In the genomic region with DNA sequence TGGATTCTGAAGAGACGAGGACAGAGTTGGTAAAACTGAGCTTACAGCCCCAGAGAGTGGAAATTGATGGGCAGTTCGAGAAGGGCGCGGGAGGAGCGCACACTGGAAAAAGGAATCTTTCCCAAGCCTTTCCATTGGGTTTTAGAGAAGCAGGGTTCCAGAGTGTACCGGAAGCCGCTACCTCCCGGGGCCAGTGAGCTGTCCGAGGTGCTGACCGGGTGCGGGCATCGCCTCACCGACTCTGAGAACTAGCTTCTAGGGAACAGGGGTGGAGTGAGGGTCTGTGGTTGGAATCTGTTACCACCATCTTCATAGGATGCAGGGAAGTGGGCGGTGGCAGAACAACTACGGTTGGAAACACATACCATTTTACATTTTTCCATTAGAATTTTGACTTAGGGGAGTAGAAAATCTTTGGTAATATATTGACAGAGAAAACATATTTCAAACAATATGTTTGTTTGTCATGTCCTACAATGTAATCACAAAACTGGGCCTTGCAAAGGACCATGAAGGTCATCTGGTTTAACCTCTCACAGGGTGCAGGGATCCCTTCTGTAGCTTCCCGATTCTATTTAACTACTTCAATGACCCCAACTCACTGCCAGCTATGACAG, we compare ENCODE assay signal across 1 cellular context.
TF ChIP-seq lines count a peak whose summit lies in the region.

No MANE protein-coding gene starts in this region.

TF ChIP-seq in HepG2, 621 proteins besides CTCF, POLR2A, EP300 and RAD21 (continued from another document and continues in another):
- TF ChIP-seq CEBPB (IDR thresholded peaks at IDR 0.05; ENCODE audit: borderline replicate concordance, low read depth, low read length) (no peak), MZF1 (CRISPR knock-in tag; IDR thresholded peaks at IDR 0.05; ENCODE audit: borderline replicate concordance) (no peak), MED1 (CRISPR knock-in tag; IDR thresholded peaks at IDR 0.05) (0 out of 2 replicates have a peak, but pooled peaks have one; percentile 27), CREM (IDR thresholded peaks at IDR 0.05) (no peak), CREM (CRISPR knock-in tag; IDR thresholded peaks at IDR 0.05) (no peak), KLF16 (CRISPR knock-in tag; IDR thresholded peaks at IDR 0.05) (peak in 1 of 2 experiments; percentile 82; a peak in 2 of 4 replicates), ZNF772 (CRISPR knock-in tag; IDR thresholded peaks at IDR 0.05) (peak; percentile 69; the same call in 1 of the 2 replicates), CHCHD3 (CRISPR knock-in tag; IDR thresholded peaks at IDR 0.05) (no peak), ZNF501 (CRISPR knock-in tag; IDR thresholded peaks at IDR 0.05) (no peak), PLRG1 (conservative IDR thresholded peaks at IDR 0.05) (no peak), ASH2L (IDR thresholded peaks at IDR 0.05; ENCODE audit: insufficient read length, low read depth, low read length) (no peak), ZNF468 (CRISPR knock-in tag; IDR thresholded peaks at IDR 0.05) (no peak), NR2F2 (IDR thresholded peaks at IDR 0.05; ENCODE audit: borderline replicate concordance, low read depth) (no peak), SRSF9 (IDR thresholded peaks at IDR 0.05; ENCODE audit: borderline replicate concordance, insufficient read depth, low read depth, low read length, poor library complexity, severe bottlenecking) (no peak), ARNTL (CRISPR knock-in tag; IDR thresholded peaks at IDR 0.05) (0 out of 2 replicates have a peak, but pooled peaks have one; percentile 33), HHEX (CRISPR knock-in tag; IDR thresholded peaks at IDR 0.05) (no peak), ZFAT (CRISPR knock-in tag; conservative IDR thresholded peaks at IDR 0.05) (0 out of 2 replicates have a peak, but pooled peaks have one; percentile 48), ARNT (IDR thresholded peaks at IDR 0.05) (no peak), PCBP1 (IDR thresholded peaks at IDR 0.05; ENCODE audit: borderline replicate concordance, low read depth, low read length) (no peak), ZSCAN22 (CRISPR knock-in tag; IDR thresholded peaks at IDR 0.05) (no peak), ZNF329 (CRISPR knock-in tag; IDR thresholded peaks at IDR 0.05; ENCODE audit: low read depth) (no peak), ZNF761 (CRISPR knock-in tag; conservative IDR thresholded peaks at IDR 0.05) (no peak), REL (CRISPR knock-in tag; conservative IDR thresholded peaks at IDR 0.05) (no peak), SALL1 (CRISPR knock-in tag; IDR thresholded peaks at IDR 0.05) (peak; percentile 86), U2AF1 (optimal IDR thresholded peaks at IDR 0.05; ENCODE audit: low read depth, low read length) (no peak)
- TF ChIP-seq, protein P1, sequence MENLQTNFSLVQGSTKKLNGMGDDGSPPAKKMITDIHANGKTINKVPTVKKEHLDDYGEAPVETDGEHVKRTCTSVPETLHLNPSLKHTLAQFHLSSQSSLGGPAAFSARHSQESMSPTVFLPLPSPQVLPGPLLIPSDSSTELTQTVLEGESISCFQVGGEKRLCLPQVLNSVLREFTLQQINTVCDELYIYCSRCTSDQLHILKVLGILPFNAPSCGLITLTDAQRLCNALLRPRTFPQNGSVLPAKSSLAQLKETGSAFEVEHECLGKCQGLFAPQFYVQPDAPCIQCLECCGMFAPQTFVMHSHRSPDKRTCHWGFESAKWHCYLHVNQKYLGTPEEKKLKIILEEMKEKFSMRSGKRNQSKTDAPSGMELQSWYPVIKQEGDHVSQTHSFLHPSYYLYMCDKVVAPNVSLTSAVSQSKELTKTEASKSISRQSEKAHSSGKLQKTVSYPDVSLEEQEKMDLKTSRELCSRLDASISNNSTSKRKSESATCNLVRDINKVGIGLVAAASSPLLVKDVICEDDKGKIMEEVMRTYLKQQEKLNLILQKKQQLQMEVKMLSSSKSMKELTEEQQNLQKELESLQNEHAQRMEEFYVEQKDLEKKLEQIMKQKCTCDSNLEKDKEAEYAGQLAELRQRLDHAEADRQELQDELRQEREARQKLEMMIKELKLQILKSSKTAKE (CRISPR knock-in tag; IDR thresholded peaks at IDR 0.05; ENCODE audit: borderline replicate concordance), result no peak
- TF ChIP-seq, protein P2, sequence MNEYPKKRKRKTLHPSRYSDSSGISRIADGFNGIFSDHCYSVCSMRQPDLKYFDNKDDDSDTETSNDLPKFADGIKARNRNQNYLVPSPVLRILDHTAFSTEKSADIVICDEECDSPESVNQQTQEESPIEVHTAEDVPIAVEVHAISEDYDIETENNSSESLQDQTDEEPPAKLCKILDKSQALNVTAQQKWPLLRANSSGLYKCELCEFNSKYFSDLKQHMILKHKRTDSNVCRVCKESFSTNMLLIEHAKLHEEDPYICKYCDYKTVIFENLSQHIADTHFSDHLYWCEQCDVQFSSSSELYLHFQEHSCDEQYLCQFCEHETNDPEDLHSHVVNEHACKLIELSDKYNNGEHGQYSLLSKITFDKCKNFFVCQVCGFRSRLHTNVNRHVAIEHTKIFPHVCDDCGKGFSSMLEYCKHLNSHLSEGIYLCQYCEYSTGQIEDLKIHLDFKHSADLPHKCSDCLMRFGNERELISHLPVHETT (CRISPR knock-in tag; conservative IDR thresholded peaks at IDR 0.05), result no peak
- TF ChIP-seq, protein P3, sequence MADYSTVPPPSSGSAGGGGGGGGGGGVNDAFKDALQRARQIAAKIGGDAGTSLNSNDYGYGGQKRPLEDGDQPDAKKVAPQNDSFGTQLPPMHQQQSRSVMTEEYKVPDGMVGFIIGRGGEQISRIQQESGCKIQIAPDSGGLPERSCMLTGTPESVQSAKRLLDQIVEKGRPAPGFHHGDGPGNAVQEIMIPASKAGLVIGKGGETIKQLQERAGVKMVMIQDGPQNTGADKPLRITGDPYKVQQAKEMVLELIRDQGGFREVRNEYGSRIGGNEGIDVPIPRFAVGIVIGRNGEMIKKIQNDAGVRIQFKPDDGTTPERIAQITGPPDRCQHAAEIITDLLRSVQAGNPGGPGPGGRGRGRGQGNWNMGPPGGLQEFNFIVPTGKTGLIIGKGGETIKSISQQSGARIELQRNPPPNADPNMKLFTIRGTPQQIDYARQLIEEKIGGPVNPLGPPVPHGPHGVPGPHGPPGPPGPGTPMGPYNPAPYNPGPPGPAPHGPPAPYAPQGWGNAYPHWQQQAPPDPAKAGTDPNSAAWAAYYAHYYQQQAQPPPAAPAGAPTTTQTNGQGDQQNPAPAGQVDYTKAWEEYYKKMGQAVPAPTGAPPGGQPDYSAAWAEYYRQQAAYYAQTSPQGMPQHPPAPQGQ (CRISPR knock-in tag; IDR thresholded peaks at IDR 0.05; ENCODE audit: borderline replicate concordance), result no peak
- TF ChIP-seq, protein P4, sequence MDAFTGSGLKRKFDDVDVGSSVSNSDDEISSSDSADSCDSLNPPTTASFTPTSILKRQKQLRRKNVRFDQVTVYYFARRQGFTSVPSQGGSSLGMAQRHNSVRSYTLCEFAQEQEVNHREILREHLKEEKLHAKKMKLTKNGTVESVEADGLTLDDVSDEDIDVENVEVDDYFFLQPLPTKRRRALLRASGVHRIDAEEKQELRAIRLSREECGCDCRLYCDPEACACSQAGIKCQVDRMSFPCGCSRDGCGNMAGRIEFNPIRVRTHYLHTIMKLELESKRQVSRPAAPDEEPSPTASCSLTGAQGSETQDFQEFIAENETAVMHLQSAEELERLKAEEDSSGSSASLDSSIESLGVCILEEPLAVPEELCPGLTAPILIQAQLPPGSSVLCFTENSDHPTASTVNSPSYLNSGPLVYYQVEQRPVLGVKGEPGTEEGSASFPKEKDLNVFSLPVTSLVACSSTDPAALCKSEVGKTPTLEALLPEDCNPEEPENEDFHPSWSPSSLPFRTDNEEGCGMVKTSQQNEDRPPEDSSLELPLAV (CRISPR knock-in tag; conservative IDR thresholded peaks at IDR 0.05; ENCODE audit: low read depth), result no peak
- TF ChIP-seq, protein P5, sequence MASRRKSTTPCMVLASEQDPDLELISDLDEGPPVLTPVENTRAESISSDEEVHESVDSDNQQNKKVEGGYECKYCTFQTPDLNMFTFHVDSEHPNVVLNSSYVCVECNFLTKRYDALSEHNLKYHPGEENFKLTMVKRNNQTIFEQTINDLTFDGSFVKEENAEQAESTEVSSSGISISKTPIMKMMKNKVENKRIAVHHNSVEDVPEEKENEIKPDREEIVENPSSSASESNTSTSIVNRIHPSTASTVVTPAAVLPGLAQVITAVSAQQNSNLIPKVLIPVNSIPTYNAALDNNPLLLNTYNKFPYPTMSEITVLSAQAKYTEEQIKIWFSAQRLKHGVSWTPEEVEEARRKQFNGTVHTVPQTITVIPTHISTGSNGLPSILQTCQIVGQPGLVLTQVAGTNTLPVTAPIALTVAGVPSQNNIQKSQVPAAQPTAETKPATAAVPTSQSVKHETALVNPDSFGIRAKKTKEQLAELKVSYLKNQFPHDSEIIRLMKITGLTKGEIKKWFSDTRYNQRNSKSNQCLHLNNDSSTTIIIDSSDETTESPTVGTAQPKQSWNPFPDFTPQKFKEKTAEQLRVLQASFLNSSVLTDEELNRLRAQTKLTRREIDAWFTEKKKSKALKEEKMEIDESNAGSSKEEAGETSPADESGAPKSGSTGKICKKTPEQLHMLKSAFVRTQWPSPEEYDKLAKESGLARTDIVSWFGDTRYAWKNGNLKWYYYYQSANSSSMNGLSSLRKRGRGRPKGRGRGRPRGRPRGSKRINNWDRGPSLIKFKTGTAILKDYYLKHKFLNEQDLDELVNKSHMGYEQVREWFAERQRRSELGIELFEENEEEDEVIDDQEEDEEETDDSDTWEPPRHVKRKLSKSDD (CRISPR knock-in tag; IDR thresholded peaks at IDR 0.05; ENCODE audit: low read depth), result no peak
- TF ChIP-seq, protein P6, sequence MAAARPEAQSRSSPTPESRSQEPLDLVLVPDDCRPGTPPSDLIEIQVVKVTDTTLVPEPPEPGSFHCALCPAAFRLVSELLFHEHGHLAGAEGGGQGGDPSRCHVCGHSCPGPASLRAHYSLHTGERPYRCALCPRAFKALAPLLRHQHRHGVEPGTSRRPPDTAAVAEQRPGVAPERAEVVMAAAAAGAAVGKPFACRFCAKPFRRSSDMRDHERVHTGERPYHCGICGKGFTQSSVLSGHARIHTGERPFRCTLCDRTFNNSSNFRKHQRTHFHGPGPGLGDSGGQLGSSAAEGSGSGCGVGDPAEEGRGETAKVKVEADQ (CRISPR knock-in tag; IDR thresholded peaks at IDR 0.05; ENCODE audit: borderline replicate concordance), result no peak
- TF ChIP-seq, protein P7, sequence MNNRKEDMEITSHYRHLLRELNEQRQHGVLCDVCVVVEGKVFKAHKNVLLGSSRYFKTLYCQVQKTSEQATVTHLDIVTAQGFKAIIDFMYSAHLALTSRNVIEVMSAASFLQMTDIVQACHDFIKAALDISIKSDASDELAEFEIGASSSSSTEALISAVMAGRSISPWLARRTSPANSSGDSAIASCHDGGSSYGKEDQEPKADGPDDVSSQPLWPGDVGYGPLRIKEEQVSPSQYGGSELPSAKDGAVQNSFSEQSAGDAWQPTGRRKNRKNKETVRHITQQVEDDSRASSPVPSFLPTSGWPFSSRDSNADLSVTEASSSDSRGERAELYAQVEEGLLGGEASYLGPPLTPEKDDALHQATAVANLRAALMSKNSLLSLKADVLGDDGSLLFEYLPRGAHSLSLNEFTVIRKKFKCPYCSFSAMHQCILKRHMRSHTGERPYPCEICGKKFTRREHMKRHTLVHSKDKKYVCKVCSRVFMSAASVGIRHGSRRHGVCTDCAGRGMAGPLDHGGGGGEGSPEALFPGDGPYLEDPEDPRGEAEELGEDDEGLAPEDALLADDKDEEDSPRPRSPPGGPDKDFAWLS (CRISPR knock-in tag; IDR thresholded peaks at IDR 0.05; ENCODE audit: borderline replicate concordance), result no peak
- TF ChIP-seq, protein P8, sequence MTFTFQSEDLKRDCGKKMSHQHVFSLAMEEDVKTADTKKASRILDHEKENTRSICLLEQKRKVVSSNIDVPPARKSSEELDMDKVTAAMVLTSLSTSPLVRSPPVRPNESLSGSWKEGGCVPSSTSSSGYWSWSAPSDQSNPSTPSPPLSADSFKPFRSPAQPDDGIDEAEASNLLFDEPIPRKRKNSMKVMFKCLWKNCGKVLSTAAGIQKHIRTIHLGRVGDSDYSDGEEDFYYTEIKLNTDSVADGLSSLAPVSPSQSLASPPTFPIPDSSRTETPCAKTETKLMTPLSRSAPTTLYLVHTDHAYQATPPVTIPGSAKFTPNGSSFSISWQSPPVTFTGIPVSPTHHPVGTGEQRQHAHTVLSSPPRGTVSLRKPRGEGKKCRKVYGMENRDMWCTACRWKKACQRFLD (CRISPR knock-in tag; IDR thresholded peaks at IDR 0.05; ENCODE audit: borderline replicate concordance), result no peak
- TF ChIP-seq, protein P9, sequence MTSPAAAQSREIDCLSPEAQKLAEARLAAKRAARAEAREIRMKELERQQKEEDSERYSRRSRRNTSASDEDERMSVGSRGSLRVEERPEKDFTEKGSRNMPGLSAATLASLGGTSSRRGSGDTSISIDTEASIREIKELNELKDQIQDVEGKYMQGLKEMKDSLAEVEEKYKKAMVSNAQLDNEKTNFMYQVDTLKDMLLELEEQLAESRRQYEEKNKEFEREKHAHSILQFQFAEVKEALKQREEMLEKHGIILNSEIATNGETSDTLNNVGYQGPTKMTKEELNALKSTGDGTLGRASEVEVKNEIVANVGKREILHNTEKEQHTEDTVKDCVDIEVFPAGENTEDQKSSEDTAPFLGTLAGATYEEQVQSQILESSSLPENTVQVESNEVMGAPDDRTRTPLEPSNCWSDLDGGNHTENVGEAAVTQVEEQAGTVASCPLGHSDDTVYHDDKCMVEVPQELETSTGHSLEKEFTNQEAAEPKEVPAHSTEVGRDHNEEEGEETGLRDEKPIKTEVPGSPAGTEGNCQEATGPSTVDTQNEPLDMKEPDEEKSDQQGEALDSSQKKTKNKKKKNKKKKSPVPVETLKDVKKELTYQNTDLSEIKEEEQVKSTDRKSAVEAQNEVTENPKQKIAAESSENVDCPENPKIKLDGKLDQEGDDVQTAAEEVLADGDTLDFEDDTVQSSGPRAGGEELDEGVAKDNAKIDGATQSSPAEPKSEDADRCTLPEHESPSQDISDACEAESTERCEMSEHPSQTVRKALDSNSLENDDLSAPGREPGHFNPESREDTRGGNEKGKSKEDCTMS (CRISPR knock-in tag; conservative IDR thresholded peaks at IDR 0.05), result no peak
- TF ChIP-seq, protein P10, sequence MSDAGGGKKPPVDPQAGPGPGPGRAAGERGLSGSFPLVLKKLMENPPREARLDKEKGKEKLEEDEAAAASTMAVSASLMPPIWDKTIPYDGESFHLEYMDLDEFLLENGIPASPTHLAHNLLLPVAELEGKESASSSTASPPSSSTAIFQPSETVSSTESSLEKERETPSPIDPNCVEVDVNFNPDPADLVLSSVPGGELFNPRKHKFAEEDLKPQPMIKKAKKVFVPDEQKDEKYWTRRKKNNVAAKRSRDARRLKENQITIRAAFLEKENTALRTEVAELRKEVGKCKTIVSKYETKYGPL (CRISPR knock-in tag; IDR thresholded peaks at IDR 0.05), result peak; percentile 70; the same call in 1 of the 2 replicates
- TF ChIP-seq, protein P11, sequence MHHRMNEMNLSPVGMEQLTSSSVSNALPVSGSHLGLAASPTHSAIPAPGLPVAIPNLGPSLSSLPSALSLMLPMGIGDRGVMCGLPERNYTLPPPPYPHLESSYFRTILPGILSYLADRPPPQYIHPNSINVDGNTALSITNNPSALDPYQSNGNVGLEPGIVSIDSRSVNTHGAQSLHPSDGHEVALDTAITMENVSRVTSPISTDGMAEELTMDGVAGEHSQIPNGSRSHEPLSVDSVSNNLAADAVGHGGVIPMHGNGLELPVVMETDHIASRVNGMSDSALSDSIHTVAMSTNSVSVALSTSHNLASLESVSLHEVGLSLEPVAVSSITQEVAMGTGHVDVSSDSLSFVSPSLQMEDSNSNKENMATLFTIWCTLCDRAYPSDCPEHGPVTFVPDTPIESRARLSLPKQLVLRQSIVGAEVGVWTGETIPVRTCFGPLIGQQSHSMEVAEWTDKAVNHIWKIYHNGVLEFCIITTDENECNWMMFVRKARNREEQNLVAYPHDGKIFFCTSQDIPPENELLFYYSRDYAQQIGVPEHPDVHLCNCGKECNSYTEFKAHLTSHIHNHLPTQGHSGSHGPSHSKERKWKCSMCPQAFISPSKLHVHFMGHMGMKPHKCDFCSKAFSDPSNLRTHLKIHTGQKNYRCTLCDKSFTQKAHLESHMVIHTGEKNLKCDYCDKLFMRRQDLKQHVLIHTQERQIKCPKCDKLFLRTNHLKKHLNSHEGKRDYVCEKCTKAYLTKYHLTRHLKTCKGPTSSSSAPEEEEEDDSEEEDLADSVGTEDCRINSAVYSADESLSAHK (CRISPR knock-in tag; IDR thresholded peaks at IDR 0.05; ENCODE audit: borderline replicate concordance), result no peak
